In genomic region chr12:9074484-9075140, GRCh38 we compare ENCODE assay signal across 6 cellular contexts. TPM values are rescaled to one million over a fixed set of nuclear protein-coding genes. Genes with fewer than 3 reads are reported as not detected.
"Had no signal": no experiment of that assay in that cellular context is flagged by ENCODE, and none has a peak within 500 bp of the region (broad histone marks: within the 10 kb centered on the region; RNA-seq: fewer than 3 reads in every experiment).

No MANE protein-coding gene starts in this region.

- H3K4me3 ChIP-seq: GM23338, K562 had no signal

- ATAC-seq: GM23338, K562 had no signal

- DNase-seq: H9, HCEC 1CT, IMR-90 had no signal

RNA-seq across cellular contexts. Expression of gene A2M, which starts 41.1 kb away (rescaled TPM):
- total RNA-seq: GM23338, H1 had no signal
